In genomic region chr12:18443768-18444437, GRCh38 we compare ENCODE assay signal across 24 cellular contexts.
DNase-seq lines count a peak whose midpoint lies in the region; ATAC-seq and TF ChIP-seq lines count a peak whose summit lies in the region.
"Had no signal": no experiment of that assay in that cellular context is flagged by ENCODE, and none has a peak within 500 bp of the region (broad histone marks: within the 10 kb centered on the region; RNA-seq: fewer than 3 reads in every experiment).

No MANE protein-coding gene starts in this region.

- H3K27me3 Mint-ChIP-seq in T-helper 17 cell: no peaks in the 10 kb centered on the region
- H3K27me3 Mint-ChIP-seq: activated naive CD8-positive, alpha-beta T cell; brain had no signal

- H3K36me3 Mint-ChIP-seq in T-helper 17 cell (ENCODE audit: low read depth): no peaks in the 10 kb centered on the region
- H3K36me3 Mint-ChIP-seq: activated naive CD8-positive, alpha-beta T cell; brain; CD8-positive, alpha-beta T cell had no signal

- H3K9me3 ChIP-seq in T-helper 17 cell (ENCODE audit: control insufficient read depth, low read length, poor library complexity, severe bottlenecking): no peaks in the 10 kb centered on the region
- H3K9me3 ChIP-seq: psoas muscle, upper lobe of left lung had no signal

- no peak overlapping the region for H3K4me3 ChIP-seq in astrocyte of the spinal cord (ENCODE audit: low read depth, low read length)
- H3K4me3 ChIP-seq: coronary artery, heart right ventricle, psoas muscle, skin epidermis, upper lobe of left lung had no signal

- no peak for TF ChIP-seq CTCF in astrocyte of the spinal cord (IDR thresholded peaks at IDR 0.05; ENCODE audit: low read depth, low read length)

- H3K4me1 Mint-ChIP-seq in T-helper 17 cell: no peaks in the 10 kb centered on the region
- H3K4me1 Mint-ChIP-seq: neural crest cell had no signal

- ATAC-seq in GM18867 (IDR thresholded peaks at IDR 0.05; ENCODE audit: unreplicated experiment) (no peak), T-helper 17 cell (no peak)
- ATAC-seq: CD8-positive, alpha-beta T cell; HCT116; heart right ventricle; left lobe of liver; psoas muscle had no signal

- in situ Hi-C loops in astrocyte of the spinal cord (cut with HindIII; ENCODE audit: low sequenced_read_pairs): no loop called here

- DNase-seq in EL: peak; percentile 48
- DNase-seq in NCI-H146 treated with DMSO at 0.1 percent for 48 hours (lab: John Stamatoyannopoulos, UW; ENCODE audit: unreplicated experiment): peak; percentile 45
- peak; percentile 37 for DNase-seq in astrocyte of the spinal cord (ENCODE audit: low read depth, low spot score)
- DNase-seq in mucosa of gallbladder (ENCODE audit: low spot score): peak; percentile 28
- DNase-seq in HUDEP-2 (lab: John Stamatoyannopoulos, UW; ENCODE audit: unreplicated experiment in 76 of 76): no peak
- DNase-seq in T-helper 17 cell: no peak
- DNase-seq: activated CD4-positive, alpha-beta T cell treated with anti-CD3 and anti-CD28 coated beads for 1 hour; CD8-positive, alpha-beta T cell; heart right ventricle; NCI-H187 treated with DMSO at 0.1 percent for 48 hours; NCI-H524 treated with DMSO at 0.1 percent for 48 hours; psoas muscle; stimulated activated CD4-positive, alpha-beta T cell treated with anti-CD3 and anti-CD28 coated beads, Interleukin-2, amount 100 ng/mL, for 48 hours; SW 1271; upper lobe of left lung had no signal

- no peak overlapping the region for H3K27ac Mint-ChIP-seq in T-helper 17 cell
- H3K27ac Mint-ChIP-seq: activated naive CD8-positive, alpha-beta T cell; activated T-helper 1 cell treated with anti-CD3 and anti-CD28 coated beads, Interleukin-12 subunit alpha, Interleukin-12 subunit beta, Interleukin-2, Interleukin-4 antibody, amounts not matched to agents 30 ng/mL and 10 ng/mL and 1 ng/mL, durations not matched to agents 14 hours and 24 hours and 36 hours; brain; CD8-positive, alpha-beta T cell had no signal

- no peak overlapping the region for H3K4me3 Mint-ChIP-seq in T-helper 17 cell
- H3K4me3 Mint-ChIP-seq: activated naive CD8-positive, alpha-beta T cell; activated T-helper 1 cell treated with anti-CD3 and anti-CD28 coated beads, Interleukin-12 subunit alpha, Interleukin-12 subunit beta, Interleukin-2, Interleukin-4 antibody, amounts not matched to agents 30 ng/mL and 10 ng/mL and 1 ng/mL, durations not matched to agents 14 hours and 24 hours and 36 hours; brain; CD8-positive, alpha-beta T cell; neural crest cell had no signal

Comparison
In these comparisons a context has a peak if more than half of its experiments do, and no peak if none do; other contexts are left out.
1. DNase-seq: peak in EL (single experiment), NCI-H146 treated with DMSO at 0.1 percent for 48 hours (single experiment), astrocyte of the spinal cord (single experiment) and mucosa of gallbladder (single experiment); none in HUDEP-2 (0 of 76) and T-helper 17 cell (0 of 3).